Comparison of ENCODE assay signal across 16 cellular contexts in the genomic region with DNA sequence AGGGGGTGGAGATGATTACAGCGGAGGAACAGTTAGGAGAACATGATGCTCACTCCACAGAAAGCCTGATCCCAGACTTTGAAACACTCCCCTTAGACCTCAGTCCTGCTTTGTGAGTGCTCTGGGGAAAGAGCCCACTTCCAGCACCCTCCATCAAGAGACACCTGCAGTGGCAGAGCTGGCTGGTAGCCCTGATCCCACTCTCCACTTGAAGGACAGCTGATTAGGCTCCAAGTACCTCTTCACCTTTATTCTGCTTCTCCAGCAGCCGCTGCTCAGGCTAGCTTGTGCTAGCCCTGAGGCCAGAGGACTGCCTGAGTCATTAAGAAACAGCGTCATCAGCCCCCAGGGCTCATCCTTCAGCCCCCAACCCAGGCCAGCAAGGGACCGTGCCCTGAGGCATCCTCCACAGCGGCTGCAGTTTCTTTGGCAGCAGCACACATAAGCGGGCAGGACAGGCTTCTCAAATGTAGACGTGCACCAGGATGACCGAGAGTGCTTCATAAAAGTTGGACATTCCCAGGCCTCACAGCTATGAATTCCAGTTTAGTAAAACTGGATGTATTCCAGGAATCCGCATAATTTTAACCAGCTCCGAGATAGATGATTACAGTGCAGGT.
A peak's percentile ranks its signal among the peaks of the same experiment; 100 is the strongest.
DNase-seq lines count a peak whose midpoint lies in the region; ATAC-seq and TF ChIP-seq lines count a peak whose summit lies in the region.
"Had no signal": no experiment of that assay in that cellular context is flagged by ENCODE, and none has a peak within 500 bp of the region (broad histone marks: within the 10 kb centered on the region; RNA-seq: fewer than 3 reads in every experiment).

No MANE protein-coding gene starts in this region.

- peaks cover 22% of the 10 kb centered on the region for H3K4me1 Mint-ChIP-seq in mesothelial cell of epicardium
- H3K4me1 Mint-ChIP-seq: B cell had no signal

- H3K27ac Mint-ChIP-seq in mesothelial cell of epicardium = no peak overlapping the region
- H3K27ac Mint-ChIP-seq: B cell; CD4-positive, alpha-beta T cell; GM23338; T-helper 1 cell treated with Interleukin-12 subunit alpha and Interleukin-12 subunit beta and Interleukin-4 antibody, amounts not matched to agents 30 μg/mL and 1 μg/mL, for 36 hours had no signal

- no peak overlapping the region for H3K4me3 Mint-ChIP-seq in mesothelial cell of epicardium
- H3K4me3 Mint-ChIP-seq: B cell; CD4-positive, alpha-beta T cell; GM23338; T-helper 1 cell treated with Interleukin-12 subunit alpha and Interleukin-12 subunit beta and Interleukin-4 antibody, amounts not matched to agents 30 μg/mL and 1 μg/mL, for 36 hours had no signal

- ATAC-seq in GM18909 (IDR thresholded peaks at IDR 0.05; ENCODE audit: poor library complexity, unreplicated experiment) = no peak
- ATAC-seq: GM23338 had no signal

- H3K27me3 Mint-ChIP-seq in mesothelial cell of epicardium (ENCODE audit: low read depth) = peaks cover 33% of the 10 kb centered on the region

- peak; percentile 82 for DNase-seq in ELF-1 (ENCODE audit: low read depth, low spot score)
- DNase-seq in NCI-H187 (lab: John Stamatoyannopoulos, UW) = peak; percentile 18 to 63
- DNase-seq in NCI-H345 treated with DMSO at 0.1 percent for 48 hours (lab: John Stamatoyannopoulos, UW; ENCODE audit: unreplicated experiment) = peak; percentile 66
- DNase-seq in islet precursor cell = peak; percentile 62
- no peak for DNase-seq in Kasumi-1 (lab: John Stamatoyannopoulos, UW)
- DNase-seq in mesothelial cell of epicardium (ENCODE audit: low spot score in 2 of 2, unreplicated experiment in 2 of 2) = no peak
- no peak for DNase-seq in Ammon's horn (ENCODE audit: low spot score)
- DNase-seq: CD4-positive, alpha-beta T cell; DND-41; GF-D8; MG63; NCI-H526 had no signal

- H3K36me3 Mint-ChIP-seq in mesothelial cell of epicardium = peaks cover 2% of the 10 kb centered on the region

- no peak for TF ChIP-seq CTCF in mesothelial cell of epicardium (IDR thresholded peaks at IDR 0.05; ENCODE audit: unreplicated experiment)

- H3K9me3 Mint-ChIP-seq in mesothelial cell of epicardium = peaks cover 5% of the 10 kb centered on the region

Comparison
In these comparisons a context has a peak if more than half of its experiments do, and no peak if none do; other contexts are left out.
1. DNase-seq: peak in ELF-1 (single experiment), NCI-H187 (2 of 2), NCI-H345 treated with DMSO at 0.1 percent for 48 hours (single experiment) and islet precursor cell (single experiment); none in Kasumi-1 (0 of 2), mesothelial cell of epicardium (0 of 2) and Ammon's horn (single experiment).